Comparison of ENCODE assay signal across 8 cellular contexts in genomic region chr6:87066449-87067288, GRCh38. TPM values are rescaled to one million over a fixed set of nuclear protein-coding genes. Genes with fewer than 3 reads are reported as not detected.
DNase-seq lines count a peak whose midpoint lies in the region; ATAC-seq, FAIRE-seq and TF ChIP-seq lines count a peak whose summit lies in the region.

No MANE protein-coding gene starts in this region.

- no peak overlapping the region for H2BK12ac ChIP-seq in H1 (ENCODE audit: low read depth, low read length)

- H3K4me1 Mint-ChIP-seq in T-helper 1 cell treated with Interleukin-12 subunit alpha and Interleukin-12 subunit beta and Interleukin-4 antibody, amounts not matched to agents 30 μg/mL and 1 μg/mL, for 36 hours (ENCODE audit: low read depth): peaks cover 3% of the 10 kb centered on the region

- no peaks in the 10 kb centered on the region for H3K27me3 ChIP-seq in H1 (replicated peaks in 1 of 4; ENCODE audit: control insufficient read depth in 3 of 4, extremely low read depth in 1 of 4, insufficient read depth in 3 of 4, low read length in 3 of 4)

- H4K5ac ChIP-seq in H1 (ENCODE audit: insufficient read length, low read depth, low read length): no peak overlapping the region

- no peak overlapping the region for H3K23ac ChIP-seq in H1 (ENCODE audit: insufficient read length)

- POLR2A ChIA-PET in H1 (lab: Charles Lee; ENCODE audit: partially characterized antibody): interaction anchor here (0.7 kb wide), 1 partner anchor 124 kb away, joined by 3 read pairs; no protein-coding TSS in a partner anchor

- H3K9me3 Mint-ChIP-seq in T-helper 1 cell treated with Interleukin-12 subunit alpha and Interleukin-12 subunit beta and Interleukin-4 antibody, amounts not matched to agents 30 μg/mL and 1 μg/mL, for 36 hours: no peaks in the 10 kb centered on the region

- no peak overlapping the region for H3K18ac ChIP-seq in H1 (ENCODE audit: extremely low read depth, low read length)

- H3K27ac Mint-ChIP-seq in T-helper 1 cell treated with Interleukin-12 subunit alpha and Interleukin-12 subunit beta and Interleukin-4 antibody, amounts not matched to agents 30 μg/mL and 1 μg/mL, for 36 hours: no peak overlapping the region

- no peak overlapping the region for H2BK20ac ChIP-seq in H1 (ENCODE audit: low read length)

- no peak for FAIRE-seq in H1 (lab: Jason Lieb, UNC)

- H3K27me3 Mint-ChIP-seq in T-helper 1 cell treated with Interleukin-12 subunit alpha and Interleukin-12 subunit beta and Interleukin-4 antibody, amounts not matched to agents 30 μg/mL and 1 μg/mL, for 36 hours (ENCODE audit: low read depth): peaks cover 30% of the 10 kb centered on the region

- TF ChIP-seq RAD21 in H1 (IDR thresholded peaks at IDR 0.05 in 1 of 2, conservative IDR thresholded peaks at IDR 0.05 in 1 of 2; ENCODE audit: low read depth in 2 of 2, low read length in 2 of 2): peak; percentile 86 to 88

- TF ChIP-seq CTCF in H1 (IDR thresholded peaks at IDR 0.05; ENCODE audit: control extremely low read depth in 1 of 3, insufficient read depth in 1 of 3, low read depth in 1 of 3, low read length in 3 of 3): peak in 2 of 3 experiments; percentile 46 to 58; a peak in 3 of 4 replicates

- H3K4me2 ChIP-seq in H1 (ENCODE audit: insufficient read depth in 1 of 2, low read depth in 2 of 2, low read length in 2 of 2): no peak overlapping the region; a peak in 1 of 4 replicates

- H3K36me3 Mint-ChIP-seq in T-helper 1 cell treated with Interleukin-12 subunit alpha and Interleukin-12 subunit beta and Interleukin-4 antibody, amounts not matched to agents 30 μg/mL and 1 μg/mL, for 36 hours (ENCODE audit: low read depth): no peaks in the 10 kb centered on the region

- H2BK5ac ChIP-seq in H1 (ENCODE audit: low read depth, low read length): no peak overlapping the region

- H4K8ac ChIP-seq in H1 (ENCODE audit: extremely low read depth, insufficient read depth, low read length): no peak overlapping the region

- WGBS in H1 (ENCODE audit: extremely low coverage in 1 of 2, insufficient coverage in 1 of 2, insufficient read length in 1 of 2, insufficient replicate concordance in 2 of 2, low coverage in 1 of 2, low lambda C conversion rate in 2 of 2, missing lambda C conversion rate in 1 of 2), 2 experiments: 46% methylated on average over 7 of the region's 7 CpGs; no CpG with 5 or more reads in 1 of the 2 experiments

- H3K27ac ChIP-seq in H1 (ENCODE audit: low read depth, low read length): no peak overlapping the region

- H2AFZ ChIP-seq in H1 (ENCODE audit: low read length): no peak overlapping the region

- no peak for TF ChIP-seq EP300 in H1 (IDR thresholded peaks at IDR 0.05; ENCODE audit: borderline replicate concordance in 1 of 2, low read depth in 2 of 2, low read length in 2 of 2)

- 0 out of 2 replicates have a peak, but pooled peaks cover under 1% of the 10 kb centered on the region for H3K79me1 ChIP-seq in H1 (ENCODE audit: low read depth, low read length)

- no peaks in the 10 kb centered on the region for H3K36me3 ChIP-seq in H1 (ENCODE audit: control insufficient read depth in 2 of 4, insufficient read depth in 4 of 4, low read length in 3 of 4)

- H3K9me3 ChIP-seq in H1 (ENCODE audit: insufficient read depth in 2 of 2, low read depth in 1 of 2, low read length in 1 of 2): no peaks in the 10 kb centered on the region

- no peaks in the 10 kb centered on the region for H4K20me1 ChIP-seq in H1 (replicated peaks in 1 of 2; ENCODE audit: control insufficient read depth in 1 of 2, insufficient read depth in 2 of 2, low read length in 2 of 2)

- H3K4me1 ChIP-seq in H1 (replicated peaks in 1 of 4; ENCODE audit: control insufficient read depth in 3 of 4, insufficient read depth in 4 of 4, low read length in 3 of 4): peaks cover 0 to 3% (median 1%) of the 10 kb centered on the region in 4 experiments; a peak in 1 of 7 replicates

- ATAC-seq in GM18511 (IDR thresholded peaks at IDR 0.05; ENCODE audit: unreplicated experiment): peak; percentile 60
- no peak for ATAC-seq in GM21737 (IDR thresholded peaks at IDR 0.05; ENCODE audit: unreplicated experiment)
- ATAC-seq in HG03045 (IDR thresholded peaks at IDR 0.05; ENCODE audit: unreplicated experiment): no peak

- H2BK15ac ChIP-seq in H1 (ENCODE audit: low read length): no peak overlapping the region

- no peak overlapping the region for H2AK5ac ChIP-seq in H1 (ENCODE audit: low read depth, low read length)

- no peak for TF ChIP-seq POLR2A in H1 (IDR thresholded peaks at IDR 0.05; ENCODE audit: control extremely low read depth in 1 of 2, low read depth in 2 of 2, low read length in 2 of 2)

- DNase-seq in AML-193 (lab: John Stamatoyannopoulos, UW) (peak; percentile 49 to 56), NCI-H1417 (lab: John Stamatoyannopoulos, UW) (peak; percentile 23 to 87 (median 64)), H1 (ENCODE audit: low read depth in 1 of 2, low spot score in 2 of 2) (no peak), myocyte (ENCODE audit: low read depth) (peak; percentile 63)

- no peaks in the 10 kb centered on the region for H3K23me2 ChIP-seq in H1 (ENCODE audit: low read depth, low read length)

- no peak overlapping the region for H2BK120ac ChIP-seq in H1 (replicated peaks; ENCODE audit: low read depth, low read length)

- H3K4ac ChIP-seq in H1 (replicated peaks; ENCODE audit: insufficient read length, low read depth, low read length): no peak overlapping the region

- no peaks in the 10 kb centered on the region for H3K79me2 ChIP-seq in H1 (ENCODE audit: control insufficient read depth in 1 of 2, insufficient read depth in 2 of 2, low read length in 2 of 2)

- CTCF ChIA-PET in H1 (lab: Charles Lee; ENCODE audit: partially characterized antibody): interaction anchor here (0.6 to 6.7 kb wide), 27 partner anchors 8 to 776 kb away, joined by 3 to 67 read pairs (median 4); partner anchors contain the start of gene SLC35A1

- H3K9ac ChIP-seq in H1 (replicated peaks in 1 of 4; ENCODE audit: extremely low read depth in 1 of 4, low read depth in 3 of 4, low read length in 3 of 4): no peak overlapping the region

- no peak overlapping the region for H3K4me3 ChIP-seq in H1 (ENCODE audit: extremely low read depth in 1 of 4, insufficient read depth in 2 of 4, low read depth in 3 of 4, low read length in 4 of 4)

- no peak overlapping the region for H4K91ac ChIP-seq in H1 (replicated peaks; ENCODE audit: insufficient read length, low read length)

- no peak overlapping the region for H3K56ac ChIP-seq in H1 (replicated peaks; ENCODE audit: insufficient read length, low read depth, low read length)

- H3K4me3 Mint-ChIP-seq in T-helper 1 cell treated with Interleukin-12 subunit alpha and Interleukin-12 subunit beta and Interleukin-4 antibody, amounts not matched to agents 30 μg/mL and 1 μg/mL, for 36 hours: peak overlapping the region; percentile 3

- no peak overlapping the region for H3K14ac ChIP-seq in H1 (ENCODE audit: insufficient read length)

TF ChIP-seq in H1, 55 proteins besides CTCF, POLR2A, EP300 and RAD21:
- TF ChIP-seq SRF (IDR thresholded peaks at IDR 0.05; ENCODE audit: low read depth, low read length) (no peak), BACH1 (IDR thresholded peaks at IDR 0.05; ENCODE audit: low read length) (no peak)

RNA-seq across cellular contexts. Expression of gene CGA, which starts 28.2 kb away (rescaled TPM):
- total RNA-seq in H1 (2021; fragmentation: NEBNext Ultra II Directional; extraction: Animal tissue kit (Norgen Biotek cat#: 25700)): not detected in 2 replicates
- polyA plus RNA-seq in H1 (2011; rRNA removed): not detected in 2 replicates
- not detected for polyA plus RNA-seq in H1 (2011; cell fraction: cytosol; rRNA removed)
- polyA plus RNA-seq in H1 (2011; cell fraction: nucleus; rRNA removed): not detected
- not detected in 4 replicates for polyA plus RNA-seq in H1 (2012, experiment 1 of 2)
- polyA plus RNA-seq in H1 (2012, experiment 2 of 2): not detected
- polyA plus RNA-seq in H1 (2013, experiment 1 of 2): not detected
- polyA plus RNA-seq in H1 (2013, experiment 2 of 2): not detected
- polyA minus RNA-seq in H1 (2011; rRNA and poly(A)+ RNA removed): not detected in 2 replicates
- polyA minus RNA-seq in H1 (2011; cell fraction: cytosol; rRNA and poly(A)+ RNA removed): 7.1 TPM
- polyA minus RNA-seq in H1 (2011; cell fraction: nucleus; rRNA and poly(A)+ RNA removed): 4.2 TPM
- not detected in 2 replicates for total RNA-seq in myocyte
- polyA plus RNA-seq in myocyte (2012): not detected

Comparison
In these comparisons a context has a peak if more than half of its experiments do, and no peak if none do; other contexts are left out.
1. DNase-seq: peak in AML-193 (2 of 2), NCI-H1417 (3 of 3) and myocyte (single experiment); none in H1 (0 of 2).